In genomic region chr11:116189378-116190170, GRCh38 we compare ENCODE assay signal across 14 cellular contexts.
DNase-seq lines count a peak whose midpoint lies in the region; ATAC-seq and TF ChIP-seq lines count a peak whose summit lies in the region.
"Had no signal": no experiment of that assay in that cellular context is flagged by ENCODE, and none has a peak within 500 bp of the region (broad histone marks: within the 10 kb centered on the region; RNA-seq: fewer than 3 reads in every experiment).

No MANE protein-coding gene starts in this region.

- H3K4me3 Mint-ChIP-seq in brain (peak overlapping the region in 2 of 5 experiments; percentile 12 to 44), type B pancreatic cell (peak overlapping the region; percentile 50)
- H3K4me3 Mint-ChIP-seq: IgD-negative memory B cell had no signal

- H3K9me3 ChIP-seq in HEK293 (ENCODE audit: control insufficient read depth, insufficient read depth, low read depth, low read length) = no peaks in the 10 kb centered on the region

- H3K4me1 ChIP-seq in HEK293 (ENCODE audit: control insufficient read depth, insufficient read depth, low read length) = no peaks in the 10 kb centered on the region

- no peak for TF ChIP-seq CTCF in HEK293 (tag by site-specific recombination; IDR thresholded peaks at IDR 0.05)
- no peak for TF ChIP-seq CTCF in brain (conservative IDR thresholded peaks at IDR 0.05)
- no peak for TF ChIP-seq CTCF in type B pancreatic cell (conservative IDR thresholded peaks at IDR 0.05)

- H3K36me3 ChIP-seq in HEK293 (ENCODE audit: control insufficient read depth in 2 of 2, insufficient read depth in 1 of 2, low read length in 2 of 2) = no peaks in the 10 kb centered on the region

- DNase-seq in left kidney (ENCODE audit: low read depth, low spot score) (peak; percentile 59), type B pancreatic cell (ENCODE audit: extremely low spot score, unreplicated experiment) (no peak), left lobe of liver (ENCODE audit: low spot score) (no peak), NCI-H1436 treated with DMSO at 0.1 percent for 48 hours (lab: John Stamatoyannopoulos, UW) (no peak)
- DNase-seq in stimulated activated naive CD4-positive, alpha-beta T cell treated with Interleukin-2 at 50 U/mL for 16 hours (lab: John Stamatoyannopoulos, UW) = no peak
- DNase-seq: GM23248, NCI-H1417, NCI-H2029 treated with DMSO at 0.1 percent for 48 hours, NCI-H226, NCI-H526, PC-3 had no signal

- no peak overlapping the region for H3K4me3 ChIP-seq in HEK293 (ENCODE audit: low read depth, low read length)
- H3K4me3 ChIP-seq: GM23248 had no signal

- no peak for ATAC-seq in left lobe of liver
- ATAC-seq: PC-3 had no signal

- no peak overlapping the region for H3K27ac ChIP-seq in HEK293 (ENCODE audit: extremely low read depth, low read depth, low read length)
- H3K27ac ChIP-seq: GM23248 had no signal

- CTCF ChIA-PET in HEK293 (lab: Yijun Ruan, JAX) = interaction anchor here (0.7 kb wide), 1 partner anchor 18 kb away, joined by 4 read pairs; no protein-coding TSS in a partner anchor

- H3K4me1 Mint-ChIP-seq in brain = peaks cover 59% of the 10 kb centered on the region
- H3K4me1 Mint-ChIP-seq in type B pancreatic cell (ENCODE audit: unreplicated experiment) = peaks cover 31% of the 10 kb centered on the region

- H3K9me3 Mint-ChIP-seq in brain (no peaks in the 10 kb centered on the region), type B pancreatic cell (no peaks in the 10 kb centered on the region)
- H3K9me3 Mint-ChIP-seq: IgD-negative memory B cell had no signal

- POLR2A ChIA-PET in HEK293 (lab: Yijun Ruan, JAX) = no interaction called here

- H3K27me3 Mint-ChIP-seq in brain (no peaks in the 10 kb centered on the region), type B pancreatic cell (no peaks in the 10 kb centered on the region)

- H3K27ac Mint-ChIP-seq in brain (peak overlapping the region in 4 of 5 experiments; percentile 65 to 83 (median 72)), type B pancreatic cell (peak overlapping the region; percentile 32)
- H3K27ac Mint-ChIP-seq: IgD-negative memory B cell had no signal

- no peaks in the 10 kb centered on the region for H3K36me3 Mint-ChIP-seq in brain
- H3K36me3 Mint-ChIP-seq in type B pancreatic cell = no peaks in the 10 kb centered on the region
- H3K36me3 Mint-ChIP-seq: IgD-negative memory B cell had no signal

TF ChIP-seq in HEK293, 187 proteins besides CTCF, POLR2A, EP300 and RAD21:
- TF ChIP-seq EGR2 (tag by site-specific recombination; IDR thresholded peaks at IDR 0.05; ENCODE audit: low read depth) (peak; percentile 20; the same call in 1 of the 2 replicates), ZNF2 (tag by site-specific recombination; IDR thresholded peaks at IDR 0.05) (no peak), ZNF239 (tag by site-specific recombination; IDR thresholded peaks at IDR 0.05) (no peak)
